Comparison of ENCODE assay signal across 8 cellular contexts in the genomic region with DNA sequence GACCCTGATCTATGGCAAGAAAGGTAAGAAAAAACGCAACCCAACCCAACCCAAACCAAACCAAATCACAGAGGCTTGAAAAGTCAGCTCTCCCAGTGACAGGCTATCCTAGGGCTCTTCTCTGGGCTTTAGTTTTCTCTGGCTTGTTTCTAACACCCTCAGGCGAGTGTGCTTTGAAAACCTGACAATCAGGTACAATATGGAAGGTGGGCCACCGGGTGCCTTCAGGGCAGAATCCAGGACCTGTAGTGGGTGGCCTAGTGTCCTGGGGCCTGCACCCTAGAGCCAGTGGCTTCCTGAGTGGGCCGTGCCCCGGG. TPM values are rescaled to one million over a fixed set of nuclear protein-coding genes. Genes with fewer than 3 reads are reported as not detected.
DNase-seq lines count a peak whose midpoint lies in the region; ATAC-seq and TF ChIP-seq lines count a peak whose summit lies in the region.

No MANE protein-coding gene starts in this region.

- POLR2A ChIA-PET in activated CD4-positive, alpha-beta T cell treated with anti-CD3 and anti-CD28 coated beads, Interleukin-2, amount 10 ng/mL, durations not matched to agents 7 days and 5 days (lab: Charles Lee): interaction anchor here (0.8 to 1.3 kb wide), 2 partner anchors 42 to 47 kb away, joined by 4 to 5 read pairs; no protein-coding TSS in a partner anchor
- POLR2A ChIA-PET in MCF 10A (lab: Yijun Ruan, JAX): interaction anchor here (0.8 to 5.5 kb wide), 7 partner anchors 42 to 313 kb away, joined by 3 to 40 read pairs (median 4); a partner anchor contains a TSS

- ATAC-seq in lower lobe of right lung: no peak
- ATAC-seq in HG02852 (IDR thresholded peaks at IDR 0.05; ENCODE audit: unreplicated experiment): no peak

- whole genome bisulfite sequencing in thyroid gland, 2 donors: 40 to 90% methylated on average over 2 to 5 of the region's 5 CpGs

- TF ChIP-seq POLR2A in thyroid gland (IDR thresholded peaks at IDR 0.05): no peak

- H3K4me3 ChIP-seq in lower lobe of right lung (peak overlapping the region; percentile 58), thyroid gland (replicated peaks in 1 of 3) (peak overlapping the region in 1 of 3 donors; percentile 26), MG63 (no peak overlapping the region)

- TF ChIP-seq CTCF in MCF 10A (IDR thresholded peaks at IDR 0.05; ENCODE audit: unreplicated experiment) (no peak), lower lobe of right lung (IDR thresholded peaks at IDR 0.05) (no peak), thyroid gland (IDR thresholded peaks at IDR 0.05) (no peak)

- H3K4me3 Mint-ChIP-seq in activated CD4-positive, alpha-beta T cell treated with anti-CD3 and anti-CD28 coated beads, Interleukin-2, amount 10 ng/mL, durations not matched to agents 7 days and 5 days: peak overlapping the region; percentile 38
- peak overlapping the region; percentile 74 for H3K4me3 Mint-ChIP-seq in MCF 10A (ENCODE audit: unreplicated experiment)

- peaks cover 2% of the 10 kb centered on the region for H3K9me3 Mint-ChIP-seq in activated CD4-positive, alpha-beta T cell treated with anti-CD3 and anti-CD28 coated beads, Interleukin-2, amount 10 ng/mL, durations not matched to agents 7 days and 5 days
- H3K9me3 Mint-ChIP-seq in MCF 10A (ENCODE audit: unreplicated experiment): no peaks in the 10 kb centered on the region

- intact Hi-C loops in MCF 10A (cut with micrococcal nuclease): loop anchor here (1.0 to 2.0 kb wide), 4 partner anchors 31 to 369 kb away; no protein-coding TSS in a partner anchor
- intact Hi-C loops in lower lobe of right lung (cut with DNase I): no loop called here
- intact Hi-C loops in thyroid gland (cut with DNase I): loop anchor here (10.0 kb wide), 1 partner anchor 311 kb away; no protein-coding TSS in a partner anchor

- H3K36me3 Mint-ChIP-seq in activated CD4-positive, alpha-beta T cell treated with anti-CD3 and anti-CD28 coated beads, Interleukin-2, amount 10 ng/mL, durations not matched to agents 7 days and 5 days (ENCODE audit: low read depth): no peaks in the 10 kb centered on the region
- H3K36me3 Mint-ChIP-seq in MCF 10A (ENCODE audit: insufficient read depth, unreplicated experiment): no peaks in the 10 kb centered on the region

- H3K27me3 ChIP-seq in lower lobe of right lung (ENCODE audit: low read depth) (no peaks in the 10 kb centered on the region), thyroid gland (no peaks in the 10 kb centered on the region), MG63 (no peaks in the 10 kb centered on the region)

- CTCF ChIA-PET in activated CD4-positive, alpha-beta T cell treated with anti-CD3 and anti-CD28 coated beads, Interleukin-2, amount 10 ng/mL, durations not matched to agents 7 days and 5 days (lab: Charles Lee): interaction anchor here (0.6 to 2.7 kb wide), 16 partner anchors 8 to 557 kb away, joined by 3 to 11 read pairs (median 6); no protein-coding TSS in a partner anchor
- CTCF ChIA-PET in MCF 10A (lab: Yijun Ruan, JAX): interaction anchor here (0.6 to 11.0 kb wide), 20 partner anchors 8 to 521 kb away, joined by 3 to 185 read pairs (median 4); a partner anchor contains a TSS

- BruUV-seq in MCF 10A (replicated peaks; lab: Mats Ljungman, UMichigan): no TSS peak

- H3K27ac ChIP-seq in lower lobe of right lung: peak overlapping the region; percentile 81
- H3K27ac ChIP-seq in thyroid gland: peak overlapping the region; percentile 60 to 66 (median 65)

- H3K27me3 Mint-ChIP-seq in activated CD4-positive, alpha-beta T cell treated with anti-CD3 and anti-CD28 coated beads, Interleukin-2, amount 10 ng/mL, durations not matched to agents 7 days and 5 days: peaks cover 2% of the 10 kb centered on the region
- no peaks in the 10 kb centered on the region for H3K27me3 Mint-ChIP-seq in MCF 10A (ENCODE audit: insufficient read depth, unreplicated experiment)

- no peak for DNase-seq in activated CD4-positive, alpha-beta T cell treated with anti-CD3 and anti-CD28 coated beads, Interleukin-2, amount 10 ng/mL, durations not matched to agents 7 days and 5 days
- no peak for DNase-seq in activated CD4-positive, alpha-beta T cell treated with anti-CD3 and anti-CD28 coated beads for 1 hour
- DNase-seq in MCF 10A (ENCODE audit: unreplicated experiment) (no peak), lower lobe of right lung (no peak), thyroid gland (no peak), SW480 (ENCODE audit: low spot score) (no peak), MG63 (no peak)

- H3K9me3 ChIP-seq in lower lobe of right lung (no peaks in the 10 kb centered on the region), thyroid gland (no peaks in the 10 kb centered on the region), MG63 (no peaks in the 10 kb centered on the region)

- H3K27ac Mint-ChIP-seq in activated CD4-positive, alpha-beta T cell treated with anti-CD3 and anti-CD28 coated beads, Interleukin-2, amount 10 ng/mL, durations not matched to agents 7 days and 5 days: peak overlapping the region; percentile 64
- peak overlapping the region; percentile 84 for H3K27ac Mint-ChIP-seq in MCF 10A (ENCODE audit: low read depth, unreplicated experiment)

- peaks cover 5% of the 10 kb centered on the region for H3K4me1 ChIP-seq in lower lobe of right lung
- H3K4me1 ChIP-seq in thyroid gland: peaks cover 0 to 5% of the 10 kb centered on the region in 2 donors

- peaks cover 45% of the 10 kb centered on the region for H3K4me1 Mint-ChIP-seq in activated CD4-positive, alpha-beta T cell treated with anti-CD3 and anti-CD28 coated beads, Interleukin-2, amount 10 ng/mL, durations not matched to agents 7 days and 5 days
- H3K4me1 Mint-ChIP-seq in MCF 10A (ENCODE audit: insufficient read depth, unreplicated experiment): peaks cover 28% of the 10 kb centered on the region

- H3K36me3 ChIP-seq in lower lobe of right lung (no peaks in the 10 kb centered on the region), thyroid gland (no peaks in the 10 kb centered on the region), MG63 (no peaks in the 10 kb centered on the region)

RNA-seq across cellular contexts. Expression of a gene that starts 46.8 kb away (rescaled TPM):
- total RNA-seq in activated CD4-positive, alpha-beta T cell treated with anti-CD3 and anti-CD28 coated beads, Interleukin-2, amount 10 ng/mL, durations not matched to agents 7 days and 5 days: 100 to 1,000 TPM; 105 to 112 TPM
- 16.8 and 27.9 TPM in 2 replicates for total RNA-seq in MCF 10A (2022)
- 84.8 TPM for total RNA-seq in lower lobe of right lung
- 10 to 100 TPM; 13.1 to 28.5 (median 20.2) TPM for total RNA-seq in thyroid gland
- 2.6 TPM in 2 replicates for total RNA-seq in MG63 (2014; rRNA removed; shearing (Covaris generic); ENCODE audit: low replicate concordance)
